Comparison of ENCODE assay signal across 1 cellular context in genomic region chr7:104207731-104208420, GRCh38.
TF ChIP-seq lines count a peak whose summit lies in the region.

TSS of gene ORC5 (minus strand) at chr7:104208013. CDS start at chr7:104207904, 109 bp downstream.

TF ChIP-seq in K562, 482 proteins besides CTCF, POLR2A, EP300 and RAD21 (continued from another document and continues in another):
- no peak for TF ChIP-seq ZNF518B (CRISPR knock-in tag; IDR thresholded peaks at IDR 0.05)
- TF ChIP-seq ZBTB8A (IDR thresholded peaks at IDR 0.05; ENCODE audit: partially characterized antibody): no peak
- peak; percentile 99 for TF ChIP-seq KDM5B (IDR thresholded peaks at IDR 0.05; ENCODE audit: insufficient replicate concordance, low read depth, low read length)
- TF ChIP-seq NBN (IDR thresholded peaks at IDR 0.05; ENCODE audit: low read depth): no peak
- TF ChIP-seq XRCC5 (IDR thresholded peaks at IDR 0.05; ENCODE audit: low read depth, low read length): 0 out of 2 replicates have a peak, but pooled peaks have one; percentile 37
- TF ChIP-seq ZNF707 (CRISPR knock-in tag; conservative IDR thresholded peaks at IDR 0.05): no peak
- TF ChIP-seq CHCHD3 (CRISPR knock-in tag; IDR thresholded peaks at IDR 0.05): peak; percentile 90; the same call in 1 of the 2 replicates
- no peak for TF ChIP-seq ZNF232 (CRISPR knock-in tag; IDR thresholded peaks at IDR 0.05)
- no peak for TF ChIP-seq FOXM1 (IDR thresholded peaks at IDR 0.05; ENCODE audit: low read depth)
- TF ChIP-seq FOXM1 (CRISPR knock-in tag; IDR thresholded peaks at IDR 0.05; ENCODE audit: low read depth): peak; percentile 70; the same call in 1 of the 2 replicates
- TF ChIP-seq ZFPM2 (CRISPR knock-in tag; IDR thresholded peaks at IDR 0.05): no peak
- peak; percentile 79 for TF ChIP-seq SMAD1 (IDR thresholded peaks at IDR 0.05; ENCODE audit: low read depth, low read length, partially characterized antibody)
- peak; percentile 26 for TF ChIP-seq E2F8 (IDR thresholded peaks at IDR 0.05; ENCODE audit: low read depth, partially characterized antibody)
- no peak for TF ChIP-seq NFYB (IDR thresholded peaks at IDR 0.05; ENCODE audit: extremely low read depth, insufficient read length)
- TF ChIP-seq GTF2F1 (IDR thresholded peaks at IDR 0.05; ENCODE audit: low read depth, low read length): 0 out of 2 replicates have a peak, but pooled peaks have one; percentile 51
- peak; percentile 90 for TF ChIP-seq RBM25 (IDR thresholded peaks at IDR 0.05; ENCODE audit: low read depth, low read length, severe bottlenecking)
- TF ChIP-seq CREM (IDR thresholded peaks at IDR 0.05; ENCODE audit: low read depth): peak; percentile 95
- TF ChIP-seq ARID3B (CRISPR knock-in tag; IDR thresholded peaks at IDR 0.05; ENCODE audit: borderline replicate concordance): no peak
- TF ChIP-seq ZNF324 (CRISPR knock-in tag; IDR thresholded peaks at IDR 0.05): 0 out of 2 replicates have a peak, but pooled peaks have one; percentile 2
- TF ChIP-seq SREBF1 (IDR thresholded peaks at IDR 0.05; ENCODE audit: borderline replicate concordance, low read depth, low read length): peak; percentile 56; the same call in 1 of the 2 replicates
- TF ChIP-seq PML (IDR thresholded peaks at IDR 0.05; ENCODE audit: low read length): peak; percentile 89; the same call in 1 of the 2 replicates
- TF ChIP-seq SP2 (IDR thresholded peaks at IDR 0.05; ENCODE audit: extremely low read depth, low read depth, low read length, poor library complexity, severe bottlenecking): peak; percentile 66
- TF ChIP-seq ZNF347 (CRISPR knock-in tag; IDR thresholded peaks at IDR 0.05; ENCODE audit: low read depth): no peak
- TF ChIP-seq RNF2 (IDR thresholded peaks at IDR 0.05): peak; percentile 39; the same call in 1 of the 2 replicates
- TF ChIP-seq L3MBTL2 (IDR thresholded peaks at IDR 0.05): peak; percentile 74; the same call in 1 of the 2 replicates
- peak; percentile 84 for TF ChIP-seq ETS1 (conservative IDR thresholded peaks at IDR 0.05; ENCODE audit: control insufficient read depth, low read depth, low read length)
- no peak for TF ChIP-seq ZNF274 (IDR thresholded peaks at IDR 0.05; ENCODE audit: borderline replicate concordance, low read depth, low read length)
- no peak for TF ChIP-seq PTTG1 (tag; IDR thresholded peaks at IDR 0.05; ENCODE audit: low read depth)
- TF ChIP-seq ZBTB5 (IDR thresholded peaks at IDR 0.05): no peak
- peak; percentile 95 for TF ChIP-seq ETV5 (CRISPR knock-in tag; IDR thresholded peaks at IDR 0.05; ENCODE audit: low read depth)
- TF ChIP-seq PCBP1 (IDR thresholded peaks at IDR 0.05; ENCODE audit: low read depth, low read length, poor library complexity, severe bottlenecking): peak; percentile 52
- peak; percentile 68; the same call in 1 of the 2 replicates for TF ChIP-seq ZBED1 (IDR thresholded peaks at IDR 0.05)
- TF ChIP-seq GMEB1 (CRISPR knock-in tag; IDR thresholded peaks at IDR 0.05): peak; percentile 100
- 0 out of 2 replicates have a peak, but pooled peaks have one; percentile 45 for TF ChIP-seq ZNF41 (CRISPR knock-in tag; conservative IDR thresholded peaks at IDR 0.05)
- no peak for TF ChIP-seq ZNF239 (CRISPR knock-in tag; IDR thresholded peaks at IDR 0.05)
- peak; percentile 53; the same call in 1 of the 2 replicates for TF ChIP-seq SOX6 (IDR thresholded peaks at IDR 0.05)
- peak; percentile 82 for TF ChIP-seq SMAD4 (CRISPR knock-in tag; conservative IDR thresholded peaks at IDR 0.05)
- 0 out of 2 replicates have a peak, but pooled peaks have one; percentile 22 for TF ChIP-seq ZNF655 (CRISPR knock-in tag; IDR thresholded peaks at IDR 0.05)
- TF ChIP-seq POLR2G (IDR thresholded peaks at IDR 0.05; ENCODE audit: low read depth, low read length): peak; percentile 98
- peak; percentile 95 for TF ChIP-seq POLR2B (IDR thresholded peaks at IDR 0.05; ENCODE audit: low read depth, partially characterized antibody)
- TF ChIP-seq PHF8 (IDR thresholded peaks at IDR 0.05; ENCODE audit: borderline replicate concordance, low read length): peak; percentile 100
- 0 out of 2 replicates have a peak, but pooled peaks have one; percentile 1 for TF ChIP-seq NCOA1 (IDR thresholded peaks at IDR 0.05; ENCODE audit: low read depth)
- peak; percentile 69 for TF ChIP-seq TAF9B (IDR thresholded peaks at IDR 0.05; ENCODE audit: partially characterized antibody)
- 0 out of 2 replicates have a peak, but pooled peaks have one; percentile 59 for TF ChIP-seq ARID4B (CRISPR knock-in tag; IDR thresholded peaks at IDR 0.05)
- no peak for TF ChIP-seq PHB (CRISPR knock-in tag; IDR thresholded peaks at IDR 0.05)
